Comparison of ENCODE assay signal across 11 cellular contexts in genomic region chr19:48292798-48293197, GRCh38. TPM values are rescaled to one million over a fixed set of nuclear protein-coding genes. Genes with fewer than 3 reads are reported as not detected.
DNase-seq lines count a peak whose midpoint lies in the region; TF ChIP-seq lines count a peak whose summit lies in the region.
"Had no signal": no experiment of that assay in that cellular context is flagged by ENCODE, and none has a peak within 500 bp of the region (broad histone marks: within the 10 kb centered on the region; RNA-seq: fewer than 3 reads in every experiment).

No MANE protein-coding gene starts in this region.

- 81 to 88% (median 83%) methylated on average over 1 to 4 of the region's 4 CpGs for WGBS in adrenal gland, 4 donors

- no peak for TF ChIP-seq POLR2A in NB4 (IDR thresholded peaks at IDR 0.05; ENCODE audit: extremely low read depth, insufficient read length)
- TF ChIP-seq POLR2A in adrenal gland (IDR thresholded peaks at IDR 0.05): no peak

- H3K4me1 ChIP-seq in adrenal gland (replicated peaks in 1 of 2): peaks cover 7 to 11% of the 10 kb centered on the region in 2 donors

- intact Hi-C loops in adrenal gland (cut with DNase I): loop anchor here in 1 of 2 donors (2.0 kb wide), 1 partner anchor 26 kb away; no protein-coding TSS in a partner anchor

- H3K27me3 ChIP-seq in adrenal gland: no peaks in the 10 kb centered on the region

- H3K27ac ChIP-seq in adrenal gland: no peak overlapping the region
- H3K27ac ChIP-seq: left lung, suprapubic skin had no signal

- TF ChIP-seq CTCF in NB4 (IDR thresholded peaks at IDR 0.05; ENCODE audit: low read depth, low read length): no peak
- no peak for TF ChIP-seq CTCF in adrenal gland (IDR thresholded peaks at IDR 0.05)

- no peaks in the 10 kb centered on the region for H3K9me3 ChIP-seq in adrenal gland (replicated peaks in 1 of 3)
- H3K9me3 ChIP-seq: left lung, suprapubic skin had no signal

- H3K4me3 ChIP-seq in NB4 (ENCODE audit: low read depth, low read length) (no peak overlapping the region), adrenal gland (no peak overlapping the region)
- H3K4me3 ChIP-seq: left lung, suprapubic skin had no signal

- DNase-seq in ELR (ENCODE audit: low read depth) (peak; percentile 92), NB4 (ENCODE audit: low read depth) (peak; percentile 47), dedifferentiated amniotic fluid mesenchymal stem cell (ENCODE audit: extremely low spot score) (peak; percentile 38), non-pigmented ciliary epithelial cell (ENCODE audit: low read depth) (peak; percentile 79), NCI-H187 treated with DMSO at 0.1 percent for 48 hours (lab: John Stamatoyannopoulos, UW) (no peak), GDM1 (lab: John Stamatoyannopoulos, UW) (no peak), adrenal gland (no peak)
- DNase-seq: activated naive CD8-positive, alpha-beta T cell treated with anti-CD3 and anti-CD28 coated beads, Interleukin-2, amount 50 U/mL, for 24 hours; left lung; NCI-H2171 had no signal

- H3K36me3 ChIP-seq in adrenal gland (replicated peaks in 1 of 2): no peaks in the 10 kb centered on the region
- H3K36me3 ChIP-seq: left lung, suprapubic skin had no signal

RNA-seq across cellular contexts. Expression of gene ZNF114, which starts 22.9 kb away (rescaled TPM):
- under 1 TPM in 7 of 8 donors, not detected in 1; 0.18 to 0.78 (median 0.58) TPM for total RNA-seq in adrenal gland
- polyA plus RNA-seq in adrenal gland: under 1 TPM; 0.07 to 0.16 (median 0.10) TPM
- total RNA-seq: suprapubic skin had no signal

RNA-seq across cellular contexts. Expression of gene EMP3, which starts 32.6 kb away (rescaled TPM):
- 100 to 1,000 TPM in 4 of 8 donors, 10 to 100 TPM in 4; 20.6 to 118 (median 103) TPM for total RNA-seq in adrenal gland
- 100 to 1,000 TPM in 2 of 3 donors, 10 to 100 TPM in 1; 63.9 to 409 (median 315) TPM for polyA plus RNA-seq in adrenal gland

RNA-seq across cellular contexts. Expression of gene CARD8, which starts 37.1 kb away (rescaled TPM):
- total RNA-seq in adrenal gland: 10 to 100 TPM; 14.1 to 45.3 (median 32.1) TPM
- polyA plus RNA-seq in adrenal gland: 10 to 100 TPM; 30.0 to 48.3 (median 33.7) TPM

Comparison
In these comparisons a context has a peak if more than half of its experiments do, and no peak if none do; other contexts are left out.
1. DNase-seq: peak in ELR (single experiment), NB4 (single experiment), dedifferentiated amniotic fluid mesenchymal stem cell (single experiment) and non-pigmented ciliary epithelial cell (single experiment); none in NCI-H187 treated with DMSO at 0.1 percent for 48 hours (single experiment), GDM1 (single experiment) and adrenal gland (0 of 7).